8 cellular contexts compared by ENCODE assay signal in genomic region chr10:96090463-96090800, GRCh38. TPM values are rescaled to one million over a fixed set of nuclear protein-coding genes. Genes with fewer than 3 reads are reported as not detected.
A peak's percentile ranks its signal among the peaks of the same experiment; 100 is the strongest.
DNase-seq lines count a peak whose midpoint lies in the region; ATAC-seq and TF ChIP-seq lines count a peak whose summit lies in the region.

No MANE protein-coding gene starts in this region.

- no peak for TF ChIP-seq CTCF in CD4-positive, alpha-beta T cell (IDR thresholded peaks at IDR 0.05)
- TF ChIP-seq CTCF in NB4 (IDR thresholded peaks at IDR 0.05; ENCODE audit: low read depth, low read length) (no peak), choroid plexus epithelial cell (conservative IDR thresholded peaks at IDR 0.05; ENCODE audit: low read depth, low read length) (no peak), ovary (IDR thresholded peaks at IDR 0.05) (no peak)

- TF ChIP-seq EP300 in ovary (IDR thresholded peaks at IDR 0.05), result no peak

- H3K4me3 ChIP-seq in NB4 (ENCODE audit: low read depth, low read length) (peak overlapping the region; percentile 88), choroid plexus epithelial cell (ENCODE audit: low read depth, low read length) (peak overlapping the region; percentile 84), ovary (peak overlapping the region; percentile 70)

- POLR2A ChIA-PET in CD4-positive, alpha-beta T cell (lab: Charles Lee), result interaction anchor here (0.7 to 3.7 kb wide), 11 partner anchors 10 to 742 kb away, joined by 3 to 250 read pairs (median 3); partner anchors contain the start of genes CCNJ, LCOR, TCTN3 and ZNF518A

- intact Hi-C loops in CD4-positive, alpha-beta T cell (cut with DNase I, micrococcal nuclease), result loop anchor here (1.0 to 5.0 kb wide), 3 partner anchors 40 to 497 kb away; partner anchors contain the start of genes CCNJ (in 2 of the 2), ZNF518A (in 2 of the 2) and TM9SF3 (in 1 of the 2)
- intact Hi-C loops in ovary (cut with DNase I), result loop anchor here (1.0 to 5.0 kb wide), 3 partner anchors 37 to 40 kb away; partner anchors contain the start of gene ZNF518A (in 1 of the 4)

- H3K27ac ChIP-seq in CD4-positive, alpha-beta T cell (ENCODE audit: low read depth, low read length), result peak overlapping the region; percentile 90
- no peak overlapping the region for H3K27ac ChIP-seq in ovary

- DNase-seq in CD4-positive, alpha-beta T cell, result peak in 3 of 10 experiments; percentile 0 to 34 (median 0)
- DNase-seq in NB4 (ENCODE audit: low read depth) (no peak), choroid plexus epithelial cell (ENCODE audit: low read depth) (no peak), ovary (peak in 2 of 5 donors; percentile 10 to 30), NCI-H2227 treated with DMSO at 0.1 percent for 48 hours (lab: John Stamatoyannopoulos, UW) (no peak), NCI-H1417 treated with DMSO at 0.1 percent for 48 hours (lab: John Stamatoyannopoulos, UW) (no peak), dermis blood vessel endothelial cell (no peak)

- H3K27ac Mint-ChIP-seq in CD4-positive, alpha-beta T cell, result peak overlapping the region; percentile 98

- H3K36me3 ChIP-seq in ovary, result no peaks in the 10 kb centered on the region

- no peaks in the 10 kb centered on the region for H3K4me1 ChIP-seq in ovary (ENCODE audit: insufficient read depth)

- peaks cover 6% of the 10 kb centered on the region for H3K9me3 Mint-ChIP-seq in CD4-positive, alpha-beta T cell

- H3K4me3 Mint-ChIP-seq in CD4-positive, alpha-beta T cell, result peak overlapping the region; percentile 93

- WGBS in ovary, 3 donors, result 67 to 74% (median 72%) methylated on average over 9 of the region's 9 CpGs

- peaks cover 16% of the 10 kb centered on the region for H3K4me1 Mint-ChIP-seq in CD4-positive, alpha-beta T cell (ENCODE audit: low read depth)

- no peaks in the 10 kb centered on the region for H3K9me3 ChIP-seq in CD4-positive, alpha-beta T cell (ENCODE audit: control insufficient read depth, low read length)
- no peaks in the 10 kb centered on the region for H3K9me3 ChIP-seq in ovary

- ATAC-seq in CD4-positive, alpha-beta T cell (ENCODE audit: poor library complexity), result no peak
- no peak for ATAC-seq in GM18868 (IDR thresholded peaks at IDR 0.05; ENCODE audit: unreplicated experiment)

- H3K27me3 Mint-ChIP-seq in CD4-positive, alpha-beta T cell, result peaks cover 48% of the 10 kb centered on the region

- peaks cover 34% of the 10 kb centered on the region for H3K27me3 ChIP-seq in CD4-positive, alpha-beta T cell (ENCODE audit: control insufficient read depth, insufficient read depth, low read length)
- H3K27me3 ChIP-seq in ovary, result peaks cover 4% of the 10 kb centered on the region

- CTCF ChIA-PET in CD4-positive, alpha-beta T cell (lab: Charles Lee), result interaction anchor here (1.2 to 3.3 kb wide), 3 partner anchors 12 to 396 kb away, joined by 3 to 20 read pairs (median 8); partner anchors contain the start of genes TCTN3 and ZNF518A

- peaks cover 34% of the 10 kb centered on the region for H3K36me3 Mint-ChIP-seq in CD4-positive, alpha-beta T cell (ENCODE audit: low read depth)

- TF ChIP-seq POLR2A in NB4 (IDR thresholded peaks at IDR 0.05; ENCODE audit: extremely low read depth, insufficient read length), result no peak
- no peak for TF ChIP-seq POLR2A in ovary (IDR thresholded peaks at IDR 0.05)

RNA-seq across cellular contexts. Expression of gene ZNF518A, which starts 39.7 kb away (rescaled TPM):
- 1 to 10 TPM; 7.4 to 7.9 TPM for total RNA-seq in CD4-positive, alpha-beta T cell
- 10 to 100 TPM; 14.2 to 31.7 (median 17.5) TPM for total RNA-seq in ovary
- polyA plus RNA-seq in ovary, result 10 to 100 TPM in 1 of 2 donors, 1 to 10 TPM in 1; 4.5 to 10.5 TPM
- total RNA-seq in dermis blood vessel endothelial cell, result 18.4 and 18.9 TPM in 2 replicates

RNA-seq across cellular contexts. Expression of gene CCNJ, which starts 47.0 kb away (rescaled TPM):
- total RNA-seq in CD4-positive, alpha-beta T cell, result 1 to 10 TPM; 6.9 to 8.0 TPM
- total RNA-seq in ovary (1 to 10 TPM; 3.6 to 7.2 (median 5.9) TPM), dermis blood vessel endothelial cell (30.3 and 36.9 TPM in 2 replicates)
- polyA plus RNA-seq in ovary, result 1 to 10 TPM; 3.1 to 4.8 TPM
